Comparison of ENCODE assay signal across 8 cellular contexts in the genomic region with DNA sequence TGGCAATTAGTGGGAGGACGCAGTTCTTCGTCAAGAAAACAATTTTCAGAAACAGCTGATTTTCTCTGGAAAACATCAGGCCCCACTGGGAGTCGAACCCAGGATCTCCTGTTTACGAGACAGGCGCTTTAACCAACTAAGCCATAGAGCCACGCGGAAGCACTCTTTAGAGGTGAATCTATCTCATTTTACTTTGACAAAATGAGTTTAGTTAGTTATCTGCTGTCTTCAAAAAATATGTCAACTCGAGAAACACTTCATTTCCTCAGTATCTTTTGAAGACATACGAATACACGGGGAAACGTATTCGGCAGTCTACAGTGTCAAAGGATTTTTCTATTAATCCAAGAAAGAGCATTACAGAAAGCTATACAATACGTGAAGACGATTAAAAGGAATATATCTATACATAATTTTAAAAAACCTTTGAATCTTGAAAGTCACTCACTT. TPM values are rescaled to one million over a fixed set of nuclear protein-coding genes. Genes with fewer than 3 reads are reported as not detected.
DNase-seq lines count a peak whose midpoint lies in the region; ATAC-seq, FAIRE-seq and TF ChIP-seq lines count a peak whose summit lies in the region.

No MANE protein-coding gene starts in this region.

- H3K4me1 ChIP-seq in thymus (ENCODE audit: control insufficient read depth, insufficient read depth, low read length) (no peaks in the 10 kb centered on the region), OCI-LY7 (ENCODE audit: insufficient read depth, low read length, poor library complexity, severe bottlenecking) (no peaks in the 10 kb centered on the region)

- peaks cover 4% of the 10 kb centered on the region for H3K9me3 Mint-ChIP-seq in activated naive CD8-positive, alpha-beta T cell treated with anti-CD3 and anti-CD28 coated beads, Interleukin-2, amount 50 U/mL, for 24 hours

- H3K27ac ChIP-seq in thymus (ENCODE audit: low read depth): no peak overlapping the region
- H3K27ac ChIP-seq in OCI-LY7 (ENCODE audit: low read depth, low read length, poor library complexity, severe bottlenecking): no peak overlapping the region

- H3K27me3 ChIP-seq in thymus (ENCODE audit: control insufficient read depth, insufficient read depth): peaks cover 16% of the 10 kb centered on the region

- H3K4me1 Mint-ChIP-seq in activated naive CD8-positive, alpha-beta T cell treated with anti-CD3 and anti-CD28 coated beads, Interleukin-2, amount 50 U/mL, for 24 hours: peaks cover 26% of the 10 kb centered on the region

- DNase-seq in GM12891 (ENCODE audit: insufficient read length, low spot score) (no peak), NCI-H1694 (lab: John Stamatoyannopoulos, UW) (peak; percentile 81), kidney tubule cell (ENCODE audit: low spot score) (peak; percentile 80), OCI-LY7 (ENCODE audit: low spot score) (no peak)
- DNase-seq in activated naive CD8-positive, alpha-beta T cell treated with anti-CD3 and anti-CD28 coated beads, Interleukin-2, amount 50 U/mL, for 24 hours: peak; percentile 62
- DNase-seq in effector CD8-positive, alpha-beta T cell (lab: John Stamatoyannopoulos, UW): no peak

- BruUV-seq in OCI-LY7 (replicated peaks; lab: Mats Ljungman, UMichigan): no TSS peak

- H3K9me3 ChIP-seq in thymus (ENCODE audit: control insufficient read depth) (no peaks in the 10 kb centered on the region), OCI-LY7 (ENCODE audit: low read length) (no peaks in the 10 kb centered on the region)

- H2AFZ ChIP-seq in OCI-LY7 (ENCODE audit: low read length): no peak overlapping the region

- POLR2A ChIA-PET in OCI-LY7 (lab: Charles Lee): interaction anchor here (0.6 kb wide), 1 partner anchor 479 kb away, joined by 4 read pairs; no protein-coding TSS in a partner anchor

- no peaks in the 10 kb centered on the region for H3K79me2 ChIP-seq in OCI-LY7 (ENCODE audit: insufficient read depth, low read depth, low read length)

- no peak for TF ChIP-seq POLR2A in GM12891 (IDR thresholded peaks at IDR 0.05; ENCODE audit: low read depth, low read length)

- peak overlapping the region; percentile 76 for H3K4me3 Mint-ChIP-seq in activated naive CD8-positive, alpha-beta T cell treated with anti-CD3 and anti-CD28 coated beads, Interleukin-2, amount 50 U/mL, for 24 hours

- peak overlapping the region; percentile 88 for H3K27ac Mint-ChIP-seq in activated naive CD8-positive, alpha-beta T cell treated with anti-CD3 and anti-CD28 coated beads, Interleukin-2, amount 50 U/mL, for 24 hours

- CTCF ChIA-PET in OCI-LY7 (lab: Charles Lee; ENCODE audit: unreplicated experiment): no interaction called here

- peak; percentile 52 for FAIRE-seq in GM12891 (lab: Jason Lieb, UNC)

- peak; percentile 29 for ATAC-seq in activated naive CD8-positive, alpha-beta T cell treated with anti-CD3 and anti-CD28 coated beads, Interleukin-2, amount 50 U/mL, for 24 hours
- no peak for ATAC-seq in HG03378 (IDR thresholded peaks at IDR 0.05; ENCODE audit: unreplicated experiment)

- 12% methylated on average over 14 of the region's 14 CpGs for WGBS in thymus

- H3K36me3 ChIP-seq in thymus (ENCODE audit: control insufficient read depth, insufficient read depth): no peaks in the 10 kb centered on the region
- H3K36me3 ChIP-seq in OCI-LY7 (ENCODE audit: insufficient read depth, low read length): no peaks in the 10 kb centered on the region

- no peaks in the 10 kb centered on the region for H3K9me2 ChIP-seq in OCI-LY7 (ENCODE audit: insufficient read depth, low read length)

- H4K20me1 ChIP-seq in OCI-LY7 (ENCODE audit: insufficient read depth, low read length): no peaks in the 10 kb centered on the region

- peaks cover 69% of the 10 kb centered on the region for H3K27me3 Mint-ChIP-seq in activated naive CD8-positive, alpha-beta T cell treated with anti-CD3 and anti-CD28 coated beads, Interleukin-2, amount 50 U/mL, for 24 hours

- no peak overlapping the region for H3K4me2 ChIP-seq in OCI-LY7 (ENCODE audit: low read length)

- H3K4me3 ChIP-seq in thymus (ENCODE audit: low read length): peak overlapping the region; percentile 40
- no peak overlapping the region for H3K4me3 ChIP-seq in OCI-LY7 (ENCODE audit: low read depth, low read length, poor library complexity, severe bottlenecking)

- H3K36me3 Mint-ChIP-seq in activated naive CD8-positive, alpha-beta T cell treated with anti-CD3 and anti-CD28 coated beads, Interleukin-2, amount 50 U/mL, for 24 hours (ENCODE audit: low read depth): no peaks in the 10 kb centered on the region

- intact Hi-C loops in OCI-LY7 (cut with micrococcal nuclease; ENCODE audit: unreplicated experiment): no loop called here

- no peak for TF ChIP-seq CTCF in OCI-LY7 (conservative IDR thresholded peaks at IDR 0.05; ENCODE audit: low read length)

TF ChIP-seq in GM12891, 5 proteins besides CTCF, POLR2A, EP300 and RAD21:
- TF ChIP-seq SPI1 (IDR thresholded peaks at IDR 0.05; ENCODE audit: low read depth, low read length): no peak
- TF ChIP-seq POLR2AphosphoS5 (IDR thresholded peaks at IDR 0.05; ENCODE audit: low read depth, low read length): no peak
- TF ChIP-seq TAF1 (IDR thresholded peaks at IDR 0.05; ENCODE audit: low read depth, low read length): no peak

RNA-seq across cellular contexts. Expression of gene GPX6, which starts 26.7 kb away (rescaled TPM):
- not detected for polyA plus RNA-seq in GM12891 (2012; ENCODE audit: low read depth, missing spikeins)
- not detected for polyA plus RNA-seq in thymus
- total RNA-seq in OCI-LY7 (2014; rRNA removed; shearing (Covaris generic)): not detected in 2 replicates
- total RNA-seq in OCI-LY7 (2022): not detected in 2 replicates

RNA-seq across cellular contexts. Expression of gene GPX5, which starts 36.7 kb away (rescaled TPM):
- not detected for polyA plus RNA-seq in GM12891 (2012; ENCODE audit: low read depth, missing spikeins)
- 0.05 TPM for polyA plus RNA-seq in thymus
- total RNA-seq in OCI-LY7 (2014; rRNA removed; shearing (Covaris generic)): 0.09 TPM in 1 of 2 replicates, not detected in the other
- not detected in 2 replicates for total RNA-seq in OCI-LY7 (2022)

RNA-seq across cellular contexts. Expression of gene ZSCAN23, which starts 45.6 kb away (rescaled TPM):
- 0.31 TPM for polyA plus RNA-seq in GM12891 (2012; ENCODE audit: low read depth, missing spikeins)
- polyA plus RNA-seq in thymus: 0.30 TPM
- total RNA-seq in OCI-LY7 (2014; rRNA removed; shearing (Covaris generic)): not detected in 2 replicates
- not detected in 2 replicates for total RNA-seq in OCI-LY7 (2022)

Comparison
In these comparisons a context has a peak if more than half of its experiments do, and no peak if none do; other contexts are left out.
1. DNase-seq: peak in NCI-H1694 (single experiment), activated naive CD8-positive, alpha-beta T cell treated with anti-CD3 and anti-CD28 coated beads, Interleukin-2, amount 50 U/mL, for 24 hours (single experiment) and kidney tubule cell (single experiment); none in GM12891 (single experiment), effector CD8-positive, alpha-beta T cell (single experiment) and OCI-LY7 (single experiment).